8 cellular contexts compared by ENCODE assay signal in genomic region chr2:10080536-10081304, GRCh38. TPM values are rescaled to one million over a fixed set of nuclear protein-coding genes. Genes with fewer than 3 reads are reported as not detected.
DNase-seq lines count a peak whose midpoint lies in the region; ATAC-seq and TF ChIP-seq lines count a peak whose summit lies in the region.

No MANE protein-coding gene starts in this region.

- peak overlapping the region in 1 of 2 donors; percentile 82 for H3K27ac ChIP-seq in breast epithelium

- H3K27me3 ChIP-seq in breast epithelium = peaks cover 0 to 20% of the 10 kb centered on the region in 2 donors

- H3K27ac Mint-ChIP-seq in natural killer cell treated with Interleukin-12 subunit alpha and Interleukin-12 subunit beta and Interleukin-15 and Interleukin-18, amount 100 ng/mL, for 72 hours = peak overlapping the region in 1 of 2 donors; percentile 32

- TF ChIP-seq POLR2A in breast epithelium (IDR thresholded peaks at IDR 0.05) = no peak

- H3K9me3 ChIP-seq in breast epithelium = no peaks in the 10 kb centered on the region

- no peaks in the 10 kb centered on the region for H3K36me3 Mint-ChIP-seq in natural killer cell treated with Interleukin-12 subunit alpha and Interleukin-12 subunit beta and Interleukin-15 and Interleukin-18, amount 100 ng/mL, for 72 hours

- H3K27me3 Mint-ChIP-seq in natural killer cell treated with Interleukin-12 subunit alpha and Interleukin-12 subunit beta and Interleukin-15 and Interleukin-18, amount 100 ng/mL, for 72 hours = peaks cover 41 to 73% of the 10 kb centered on the region in 2 donors

- peaks cover 5 to 19% of the 10 kb centered on the region in 2 donors for H3K4me1 Mint-ChIP-seq in natural killer cell treated with Interleukin-12 subunit alpha and Interleukin-12 subunit beta and Interleukin-15 and Interleukin-18, amount 100 ng/mL, for 72 hours (ENCODE audit: low read depth in 2 of 2)

- peaks cover 6 to 7% of the 10 kb centered on the region in 2 donors for H3K4me1 ChIP-seq in breast epithelium

- ATAC-seq in HG03571 (IDR thresholded peaks at IDR 0.05; ENCODE audit: unreplicated experiment) (peak; percentile 17), HG02884 (IDR thresholded peaks at IDR 0.05; ENCODE audit: unreplicated experiment) (no peak)
- ATAC-seq in natural killer cell treated with Interleukin-12 subunit alpha and Interleukin-12 subunit beta and Interleukin-15 and Interleukin-18, amount 100 ng/mL, for 72 hours = peak; percentile 24 to 65

- H3K9me3 Mint-ChIP-seq in natural killer cell treated with Interleukin-12 subunit alpha and Interleukin-12 subunit beta and Interleukin-15 and Interleukin-18, amount 100 ng/mL, for 72 hours = no peaks in the 10 kb centered on the region

- H3K4me3 Mint-ChIP-seq in natural killer cell treated with Interleukin-12 subunit alpha and Interleukin-12 subunit beta and Interleukin-15 and Interleukin-18, amount 100 ng/mL, for 72 hours = peak overlapping the region; percentile 57

- peak; percentile 8 for DNase-seq in activated CD8-positive, alpha-beta memory T cell treated with anti-CD3 and anti-CD28 coated beads, Interleukin-2, amount 50 U/mL, for 1 hour (ENCODE audit: extremely low read depth)
- no peak for DNase-seq in activated CD8-positive, alpha-beta memory T cell treated with anti-CD3 and anti-CD28 coated beads, Interleukin-2, amount 50 U/mL, for 4 hours
- DNase-seq in breast epithelium (ENCODE audit: low spot score in 2 of 2) (no peak), amygdala (lab: John Stamatoyannopoulos, UW) (no peak), NCI-H526 (lab: John Stamatoyannopoulos, UW) (no peak)
- DNase-seq in natural killer cell treated with Interleukin-12 subunit alpha and Interleukin-12 subunit beta and Interleukin-15 and Interleukin-18, amount 100 ng/mL, for 72 hours (ENCODE audit: low spot score) = no peak

- intact Hi-C loops in breast epithelium (cut with DNase I; ENCODE audit: low total_unique reads) = no loop called here

- TF ChIP-seq CTCF in breast epithelium (IDR thresholded peaks at IDR 0.05) = no peak

- no peaks in the 10 kb centered on the region for H3K36me3 ChIP-seq in breast epithelium

- peak overlapping the region; percentile 57 to 80 (median 58) for H3K4me3 ChIP-seq in breast epithelium

RNA-seq across cellular contexts. Expression of gene CYS1, which starts 0.5 kb away (rescaled TPM):
- total RNA-seq in breast epithelium = 1 to 10 TPM; 1.3 to 2.4 (median 1.6) TPM
- under 1 TPM in 1 of 2 donors, not detected in 1; 0.45 TPM for total RNA-seq in natural killer cell treated with Interleukin-12 subunit alpha and Interleukin-12 subunit beta and Interleukin-15 and Interleukin-18, amount 100 ng/mL, for 72 hours

RNA-seq across cellular contexts. Expression of gene KLF11, which starts 37.4 kb away (rescaled TPM):
- 10 to 100 TPM; 22.0 to 27.5 (median 22.2) TPM for total RNA-seq in breast epithelium
- 1 to 10 TPM; 3.8 to 6.1 TPM for total RNA-seq in natural killer cell treated with Interleukin-12 subunit alpha and Interleukin-12 subunit beta and Interleukin-15 and Interleukin-18, amount 100 ng/mL, for 72 hours

RNA-seq across cellular contexts. Expression of gene RRM2, which starts 41.8 kb away (rescaled TPM):
- total RNA-seq in breast epithelium = 1 to 10 TPM in 2 of 3 donors, under 1 TPM in 1; 0.98 to 2.6 (median 1.6) TPM
- total RNA-seq in natural killer cell treated with Interleukin-12 subunit alpha and Interleukin-12 subunit beta and Interleukin-15 and Interleukin-18, amount 100 ng/mL, for 72 hours = 100 to 1,000 TPM; 375 to 624 TPM

Comparison
In these comparisons a context has a peak if more than half of its experiments do, and no peak if none do; other contexts are left out.
1. RNA of gene RRM2, which starts 41.8 kb away (total RNA-seq): 375 to 624 TPM in natural killer cell treated with Interleukin-12 subunit alpha and Interleukin-12 subunit beta and Interleukin-15 and Interleukin-18, amount 100 ng/mL, for 72 hours; 0.98 to 2.6 TPM in breast epithelium; every median in the first group is over 100 times any median in the second.